22 cellular contexts compared by ENCODE assay signal in the genomic region with DNA sequence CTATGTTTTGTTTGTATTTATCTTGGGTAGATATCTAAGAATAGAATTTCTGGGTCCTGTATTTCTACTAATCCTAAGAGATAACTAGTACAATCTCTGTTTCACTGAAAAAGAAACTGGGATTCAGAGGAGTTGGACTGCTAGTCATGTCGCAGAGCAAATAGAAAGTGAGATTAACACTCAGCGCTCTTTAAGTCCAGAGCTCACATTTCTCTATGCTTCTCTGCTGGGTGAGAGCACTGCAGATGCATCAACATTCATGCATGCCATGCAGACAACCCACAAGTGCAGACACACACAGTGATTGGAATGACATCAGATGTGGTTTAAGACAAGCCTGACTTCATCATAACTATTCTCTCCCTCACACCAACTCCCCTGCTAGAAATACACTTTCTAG.
DNase-seq lines count a peak whose midpoint lies in the region; TF ChIP-seq lines count a peak whose summit lies in the region.
"Had no signal": no experiment of that assay in that cellular context is flagged by ENCODE, and none has a peak within 500 bp of the region (broad histone marks: within the 10 kb centered on the region; RNA-seq: fewer than 3 reads in every experiment).

No MANE protein-coding gene starts in this region.

- H3K27me3 ChIP-seq in trophoblast cell (ENCODE audit: insufficient read depth, low read length) (no peaks in the 10 kb centered on the region), breast epithelium (peaks cover 0 to 3% of the 10 kb centered on the region in 2 donors), neuronal stem cell (ENCODE audit: control insufficient read depth in 3 of 3, insufficient read depth in 3 of 3, low read depth in 1 of 3, low read length in 3 of 3) (no peaks in the 10 kb centered on the region)
- H3K27me3 ChIP-seq: BE2C; BLaER1 treated with 17β-estradiol and CSF1 and Interleukin-3, amounts not matched to agents 10 nM and 100 nM had no signal

- H2AK5ac ChIP-seq in trophoblast cell (ENCODE audit: low read length) (no peak overlapping the region), neuronal stem cell (ENCODE audit: low read depth, low read length) (no peak overlapping the region)

- H3K23ac ChIP-seq in trophoblast cell (ENCODE audit: low read length) (peak overlapping the region; percentile 67), neuronal stem cell (ENCODE audit: low read depth, low read length, poor library complexity) (no peak overlapping the region)

- no peak overlapping the region for H2AFZ ChIP-seq in trophoblast cell (ENCODE audit: insufficient read depth, low read length, poor library complexity)
- H2AFZ ChIP-seq in neuronal stem cell (ENCODE audit: low read length), result no peak overlapping the region

- WGBS in trophoblast cell (ENCODE audit: extremely low coverage, insufficient coverage, insufficient read length), result no CpG with 5 or more reads among the region's 2 CpGs
- no CpG with 5 or more reads among the region's 2 CpGs for WGBS in neuronal stem cell (ENCODE audit: extremely low coverage in 2 of 2, insufficient read length in 2 of 2, insufficient replicate concordance in 1 of 2), 2 donors

- H4K91ac ChIP-seq in trophoblast cell (ENCODE audit: low read depth, low read length) (no peak overlapping the region), neuronal stem cell (ENCODE audit: low read depth, low read length, poor library complexity) (no peak overlapping the region)

- no peak for TF ChIP-seq CTCF in breast epithelium (IDR thresholded peaks at IDR 0.05)

- H3K4me3 ChIP-seq in trophoblast cell (ENCODE audit: low read depth, low read length), result no peak overlapping the region
- no peak overlapping the region for H3K4me3 ChIP-seq in breast epithelium
- H3K4me3 ChIP-seq in neuronal stem cell (ENCODE audit: low read length in 2 of 2), result no peak overlapping the region
- H3K4me3 ChIP-seq: A549; BLaER1 treated with 17β-estradiol and CSF1 and Interleukin-3, amounts not matched to agents 10 nM and 100 nM; GM12878; HAP-1 had no signal

- H4K12ac ChIP-seq in trophoblast cell (ENCODE audit: low read depth, low read length), result no peak overlapping the region

- no peak overlapping the region for H2BK15ac ChIP-seq in neuronal stem cell (ENCODE audit: low read length)

- H2BK5ac ChIP-seq in trophoblast cell (ENCODE audit: low read depth, low read length, poor library complexity) (no peak overlapping the region), neuronal stem cell (ENCODE audit: low read length) (no peak overlapping the region)

- no peaks in the 10 kb centered on the region for H3K79me2 ChIP-seq in trophoblast cell (ENCODE audit: control insufficient read depth, insufficient read depth, low read length, poor library complexity)

- DNase-seq in M059J (ENCODE audit: low read depth) (peak; percentile 4), astrocyte of the hippocampus (ENCODE audit: low read depth, low spot score) (peak; percentile 1), trophoblast cell (no peak), hepatic stellate cell (ENCODE audit: low spot score) (no peak), breast epithelium (ENCODE audit: low spot score in 2 of 2) (no peak), neuronal stem cell (ENCODE audit: low spot score) (no peak)
- DNase-seq: 8988T; ACHN; AML-193; BE2C; CD4-positive, alpha-beta T cell; CD8-positive, alpha-beta memory T cell; DMS 273 treated with DMSO at 0.1 percent for 48 hours; DMS79; EL; GDM1; GOT3; HFFc6 had no signal

- H3K79me1 ChIP-seq in trophoblast cell (ENCODE audit: low read length) (no peaks in the 10 kb centered on the region), neuronal stem cell (ENCODE audit: low read depth, low read length) (no peaks in the 10 kb centered on the region)

- no peaks in the 10 kb centered on the region for H3K36me3 ChIP-seq in trophoblast cell (ENCODE audit: control insufficient read depth in 1 of 2, insufficient read depth in 2 of 2, low read length in 2 of 2)
- no peaks in the 10 kb centered on the region for H3K36me3 ChIP-seq in breast epithelium
- no peaks in the 10 kb centered on the region for H3K36me3 ChIP-seq in neuronal stem cell (replicated peaks in 1 of 2; ENCODE audit: control insufficient read depth in 2 of 2, insufficient read depth in 2 of 2, low read length in 2 of 2)
- H3K36me3 ChIP-seq: BE2C; BLaER1 treated with 17β-estradiol and CSF1 and Interleukin-3, amounts not matched to agents 10 nM and 100 nM; HAP-1 had no signal

- no peak overlapping the region for H3K14ac ChIP-seq in trophoblast cell (ENCODE audit: low read length)
- no peak overlapping the region for H3K14ac ChIP-seq in neuronal stem cell (ENCODE audit: low read length)

- H3K4ac ChIP-seq in trophoblast cell (ENCODE audit: low read depth, low read length) (no peak overlapping the region), neuronal stem cell (ENCODE audit: low read length) (no peak overlapping the region)

- H2BK120ac ChIP-seq in trophoblast cell (ENCODE audit: insufficient read depth, low read length, poor library complexity) (no peak overlapping the region), neuronal stem cell (ENCODE audit: low read depth, low read length) (no peak overlapping the region)

- H3K9ac ChIP-seq in trophoblast cell (ENCODE audit: low read length), result no peak overlapping the region
- H3K9ac ChIP-seq in neuronal stem cell (ENCODE audit: low read depth, low read length, poor library complexity), result no peak overlapping the region
- H3K9ac ChIP-seq: BLaER1 treated with 17β-estradiol and CSF1 and Interleukin-3, amounts not matched to agents 10 nM and 100 nM had no signal

- H3K9me3 ChIP-seq in trophoblast cell (ENCODE audit: insufficient read depth, low read depth, low read length) (no peaks in the 10 kb centered on the region), breast epithelium (no peaks in the 10 kb centered on the region), neuronal stem cell (replicated peaks in 1 of 2; ENCODE audit: control insufficient read depth in 2 of 2, insufficient read depth in 1 of 2, low read depth in 1 of 2, low read length in 2 of 2) (no peaks in the 10 kb centered on the region)
- H3K9me3 ChIP-seq: BE2C; BLaER1 treated with 17β-estradiol and CSF1 and Interleukin-3, amounts not matched to agents 10 nM and 100 nM; HAP-1 had no signal

- no peaks in the 10 kb centered on the region for H3K4me1 ChIP-seq in trophoblast cell (ENCODE audit: control insufficient read depth in 1 of 2, insufficient read depth in 2 of 2, low read length in 2 of 2)
- H3K4me1 ChIP-seq in breast epithelium, result no peaks in the 10 kb centered on the region
- no peaks in the 10 kb centered on the region for H3K4me1 ChIP-seq in neuronal stem cell (ENCODE audit: control insufficient read depth in 2 of 2, insufficient read depth in 1 of 2, low read depth in 1 of 2, low read length in 2 of 2)
- H3K4me1 ChIP-seq: A549; BE2C; BLaER1 treated with 17β-estradiol and CSF1 and Interleukin-3, amounts not matched to agents 10 nM and 100 nM; HAP-1 had no signal

- intact Hi-C loops in breast epithelium (cut with DNase I; ENCODE audit: low total_unique reads), result no loop called here

- no peak for TF ChIP-seq POLR2A in breast epithelium (IDR thresholded peaks at IDR 0.05)

- H2BK12ac ChIP-seq in trophoblast cell (ENCODE audit: low read length) (no peak overlapping the region), neuronal stem cell (ENCODE audit: low read length) (no peak overlapping the region)

- H3K18ac ChIP-seq in trophoblast cell (ENCODE audit: low read length) (no peak overlapping the region), neuronal stem cell (ENCODE audit: low read length) (no peak overlapping the region)

- no peak overlapping the region for H4K8ac ChIP-seq in trophoblast cell (ENCODE audit: low read depth, low read length)
- no peak overlapping the region for H4K8ac ChIP-seq in neuronal stem cell (ENCODE audit: low read depth, low read length)

- H3K4me2 ChIP-seq in trophoblast cell (ENCODE audit: low read length) (no peak overlapping the region), neuronal stem cell (ENCODE audit: insufficient read depth, low read length, poor library complexity, severe bottlenecking) (no peak overlapping the region)
- H3K4me2 ChIP-seq: A549; BLaER1 treated with 17β-estradiol and CSF1 and Interleukin-3, amounts not matched to agents 10 nM and 100 nM had no signal

- no peak overlapping the region for H3K27ac ChIP-seq in trophoblast cell (ENCODE audit: low read depth, low read length)
- no peak overlapping the region for H3K27ac ChIP-seq in breast epithelium
- H3K27ac ChIP-seq in neuronal stem cell (replicated peaks; ENCODE audit: low read length), result no peak overlapping the region
- H3K27ac ChIP-seq: A549; BLaER1 treated with 17β-estradiol and CSF1 and Interleukin-3, amounts not matched to agents 10 nM and 100 nM had no signal

Comparison
In these comparisons a context has a peak if more than half of its experiments do, and no peak if none do; other contexts are left out.
1. DNase-seq: peak in M059J (single experiment) and astrocyte of the hippocampus (single experiment); none in trophoblast cell (0 of 2), hepatic stellate cell (single experiment), breast epithelium (0 of 2) and neuronal stem cell (single experiment).